In the genomic region with DNA sequence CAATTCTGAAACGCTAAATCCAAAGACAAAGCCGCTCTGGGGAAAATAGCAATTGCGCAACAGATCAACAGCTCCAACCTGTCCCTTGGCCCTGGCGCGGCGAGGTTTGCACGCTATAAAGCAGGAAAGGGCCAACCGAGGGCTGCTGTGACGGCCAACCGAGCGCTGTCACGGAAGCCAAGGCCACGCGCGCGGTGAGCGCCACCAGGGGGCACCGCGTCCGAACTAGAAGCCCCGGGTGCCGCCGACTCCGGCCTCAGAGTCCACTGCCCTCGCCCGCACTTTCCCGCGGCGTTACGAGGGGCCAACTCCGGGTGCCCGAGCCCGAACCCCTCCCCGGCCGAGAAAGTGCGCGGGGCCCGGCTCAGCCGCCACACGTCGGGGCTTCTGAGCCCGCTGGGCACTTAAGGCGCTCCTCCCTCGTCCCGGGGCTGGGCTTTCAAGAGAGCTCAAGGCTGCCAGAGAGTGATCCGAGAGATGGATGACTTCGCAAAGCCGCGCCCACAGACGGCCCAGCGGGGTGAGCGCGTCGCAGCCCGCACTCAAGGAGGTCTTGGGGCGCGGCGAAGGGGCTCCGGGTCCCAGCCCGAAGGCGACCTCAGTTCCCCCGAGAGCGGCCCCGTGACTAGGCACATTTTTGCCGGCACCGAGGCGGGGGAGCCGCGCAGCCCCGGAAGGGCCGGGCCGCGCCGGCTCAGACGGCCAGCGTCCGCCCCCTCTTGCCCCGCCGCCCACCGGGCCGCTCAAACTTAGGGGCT, we compare ENCODE assay signal across 1 cellular context.
A peak's percentile ranks its signal among the peaks of the same experiment; 100 is the strongest.
TF ChIP-seq lines count a peak whose summit lies in the region.

No MANE protein-coding gene starts in this region.

TF ChIP-seq in HepG2, 621 proteins besides CTCF, POLR2A, EP300 and RAD21 (continued from another document and continues in another):
- TF ChIP-seq ZNF710 (CRISPR knock-in tag; IDR thresholded peaks at IDR 0.05; ENCODE audit: borderline replicate concordance) = peak; percentile 96
- TF ChIP-seq ETV6 (CRISPR knock-in tag; conservative IDR thresholded peaks at IDR 0.05) = peak; percentile 70; the same call in 1 of the 2 replicates
- TF ChIP-seq KLF16 (CRISPR knock-in tag; IDR thresholded peaks at IDR 0.05) = peak in 1 of 2 experiments; percentile 97; a peak in 2 of 4 replicates
- peak; percentile 92 for TF ChIP-seq MBD4 (IDR thresholded peaks at IDR 0.05; ENCODE audit: borderline replicate concordance, low read length)
- no peak for TF ChIP-seq LRRFIP1 (CRISPR knock-in tag; conservative IDR thresholded peaks at IDR 0.05)
- peak; percentile 80; the same call in 1 of the 2 replicates for TF ChIP-seq TOE1 (CRISPR knock-in tag; IDR thresholded peaks at IDR 0.05)
- no peak for TF ChIP-seq LCORL (IDR thresholded peaks at IDR 0.05)
- TF ChIP-seq LCORL (CRISPR knock-in tag; IDR thresholded peaks at IDR 0.05) = peak; percentile 98
- peak; percentile 95 for TF ChIP-seq ARID3A (IDR thresholded peaks at IDR 0.05; ENCODE audit: low read depth, low read length)
- TF ChIP-seq ZNF484 (CRISPR knock-in tag; IDR thresholded peaks at IDR 0.05; ENCODE audit: borderline replicate concordance, low read depth) = peak; percentile 40; the same call in 1 of the 2 replicates
- peak; percentile 58; the same call in 1 of the 2 replicates for TF ChIP-seq ZBTB8A (CRISPR knock-in tag; IDR thresholded peaks at IDR 0.05; ENCODE audit: borderline replicate concordance, low read depth)
- TF ChIP-seq ZNF24 (IDR thresholded peaks at IDR 0.05) = peak; percentile 83
- TF ChIP-seq GPN1 (CRISPR knock-in tag; IDR thresholded peaks at IDR 0.05; ENCODE audit: borderline replicate concordance) = 0 out of 2 replicates have a peak, but pooled peaks have one; percentile 80
- peak; percentile 89; the same call in 1 of the 2 replicates for TF ChIP-seq PCBP1 (IDR thresholded peaks at IDR 0.05; ENCODE audit: borderline replicate concordance, low read depth, low read length)
- TF ChIP-seq HMG20A (CRISPR knock-in tag; IDR thresholded peaks at IDR 0.05; ENCODE audit: borderline replicate concordance) = peak; percentile 87
- peak; percentile 92 for TF ChIP-seq ZNF317 (CRISPR knock-in tag; IDR thresholded peaks at IDR 0.05)
- peak; percentile 84 for TF ChIP-seq ZNF883 (CRISPR knock-in tag; IDR thresholded peaks at IDR 0.05; ENCODE audit: not compliant biosample characterization)
- peak; percentile 94; the same call in 1 of the 2 replicates for TF ChIP-seq GLI4 (CRISPR knock-in tag; IDR thresholded peaks at IDR 0.05; ENCODE audit: borderline replicate concordance)
- TF ChIP-seq, protein P1, sequence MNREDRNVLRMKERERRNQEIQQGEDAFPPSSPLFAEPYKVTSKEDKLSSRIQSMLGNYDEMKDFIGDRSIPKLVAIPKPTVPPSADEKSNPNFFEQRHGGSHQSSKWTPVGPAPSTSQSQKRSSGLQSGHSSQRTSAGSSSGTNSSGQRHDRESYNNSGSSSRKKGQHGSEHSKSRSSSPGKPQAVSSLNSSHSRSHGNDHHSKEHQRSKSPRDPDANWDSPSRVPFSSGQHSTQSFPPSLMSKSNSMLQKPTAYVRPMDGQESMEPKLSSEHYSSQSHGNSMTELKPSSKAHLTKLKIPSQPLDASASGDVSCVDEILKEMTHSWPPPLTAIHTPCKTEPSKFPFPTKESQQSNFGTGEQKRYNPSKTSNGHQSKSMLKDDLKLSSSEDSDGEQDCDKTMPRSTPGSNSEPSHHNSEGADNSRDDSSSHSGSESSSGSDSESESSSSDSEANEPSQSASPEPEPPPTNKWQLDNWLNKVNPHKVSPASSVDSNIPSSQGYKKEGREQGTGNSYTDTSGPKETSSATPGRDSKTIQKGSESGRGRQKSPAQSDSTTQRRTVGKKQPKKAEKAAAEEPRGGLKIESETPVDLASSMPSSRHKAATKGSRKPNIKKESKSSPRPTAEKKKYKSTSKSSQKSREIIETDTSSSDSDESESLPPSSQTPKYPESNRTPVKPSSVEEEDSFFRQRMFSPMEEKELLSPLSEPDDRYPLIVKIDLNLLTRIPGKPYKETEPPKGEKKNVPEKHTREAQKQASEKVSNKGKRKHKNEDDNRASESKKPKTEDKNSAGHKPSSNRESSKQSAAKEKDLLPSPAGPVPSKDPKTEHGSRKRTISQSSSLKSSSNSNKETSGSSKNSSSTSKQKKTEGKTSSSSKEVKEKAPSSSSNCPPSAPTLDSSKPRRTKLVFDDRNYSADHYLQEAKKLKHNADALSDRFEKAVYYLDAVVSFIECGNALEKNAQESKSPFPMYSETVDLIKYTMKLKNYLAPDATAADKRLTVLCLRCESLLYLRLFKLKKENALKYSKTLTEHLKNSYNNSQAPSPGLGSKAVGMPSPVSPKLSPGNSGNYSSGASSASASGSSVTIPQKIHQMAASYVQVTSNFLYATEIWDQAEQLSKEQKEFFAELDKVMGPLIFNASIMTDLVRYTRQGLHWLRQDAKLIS (CRISPR knock-in tag; IDR thresholded peaks at IDR 0.05) = peak; percentile 99
- 0 out of 2 replicates have a peak, but pooled peaks have one; percentile 11 for TF ChIP-seq MAFF (IDR thresholded peaks at IDR 0.05; ENCODE audit: low read depth, low read length)
- peak; percentile 85; the same call in 1 of the 2 replicates for TF ChIP-seq ZNF260 (CRISPR knock-in tag; IDR thresholded peaks at IDR 0.05; ENCODE audit: borderline replicate concordance, low read depth)
- peak; percentile 21; the same call in 1 of the 2 replicates for TF ChIP-seq TIGD3 (CRISPR knock-in tag; IDR thresholded peaks at IDR 0.05; ENCODE audit: borderline replicate concordance)
- TF ChIP-seq SIX1 (CRISPR knock-in tag; IDR thresholded peaks at IDR 0.05; ENCODE audit: borderline replicate concordance) = peak; percentile 80
- peak; percentile 90 for TF ChIP-seq ZFX (CRISPR knock-in tag; IDR thresholded peaks at IDR 0.05; ENCODE audit: low read depth)
- TF ChIP-seq ZNF256 (CRISPR knock-in tag; conservative IDR thresholded peaks at IDR 0.05) = peak; percentile 78; the same call in 1 of the 2 replicates
- TF ChIP-seq ZBTB46 (CRISPR knock-in tag; IDR thresholded peaks at IDR 0.05; ENCODE audit: borderline replicate concordance) = peak; percentile 64; the same call in 1 of the 2 replicates
- TF ChIP-seq FOXK1 (CRISPR knock-in tag; IDR thresholded peaks at IDR 0.05; ENCODE audit: borderline replicate concordance, low read depth) = peak; percentile 95
- TF ChIP-seq RARA (CRISPR knock-in tag; IDR thresholded peaks at IDR 0.05) = peak; percentile 86
- TF ChIP-seq ERF (CRISPR knock-in tag; IDR thresholded peaks at IDR 0.05) = peak; percentile 96
